Comparison of ENCODE assay signal across 1 cellular context in the genomic region with DNA sequence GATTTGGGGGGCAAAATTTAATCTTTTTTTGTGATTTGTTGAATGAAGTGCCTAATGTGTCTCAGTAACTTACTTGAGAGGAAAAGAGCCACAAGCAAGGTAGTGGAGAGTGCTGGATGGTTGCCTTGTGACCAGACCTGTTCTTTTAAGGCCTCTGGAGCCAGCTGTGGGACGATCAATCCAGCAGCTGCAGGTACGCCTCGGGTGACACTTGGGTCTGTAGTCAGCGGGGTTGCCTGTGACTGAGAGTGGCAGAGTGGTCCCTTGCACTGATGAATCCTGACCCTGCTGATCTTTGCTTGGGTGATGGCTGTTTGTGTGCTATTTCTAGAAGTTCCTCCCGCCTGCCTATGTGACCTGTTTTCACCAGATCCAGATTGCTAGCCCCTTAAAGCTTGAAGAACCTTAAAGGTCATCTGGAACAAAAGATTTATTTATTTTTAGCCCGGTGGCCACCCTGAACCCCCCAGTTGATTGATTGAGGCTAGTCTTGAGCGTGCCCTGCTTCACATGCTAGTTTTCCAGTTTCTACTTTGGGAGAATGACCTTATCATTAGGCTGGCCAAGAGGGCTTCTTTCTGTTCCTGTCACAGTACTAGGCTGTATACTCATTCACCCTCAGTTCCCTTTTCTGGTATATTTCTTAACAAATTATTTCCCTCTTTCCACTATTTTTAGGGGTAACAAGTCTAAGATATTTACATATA.
TF ChIP-seq lines count a peak whose summit lies in the region.

No MANE protein-coding gene starts in this region.

TF ChIP-seq in GM23338, 12 proteins besides CTCF, POLR2A, EP300 and RAD21 (continued from another document):
- no peak for TF ChIP-seq REST (IDR thresholded peaks at IDR 0.05; ENCODE audit: unreplicated experiment)
- TF ChIP-seq STAT1 (IDR thresholded peaks at IDR 0.05; ENCODE audit: unreplicated experiment) = no peak
- no peak for TF ChIP-seq ZNF114 (CRISPR knock-in tag; IDR thresholded peaks at IDR 0.05)
- TF ChIP-seq JUNB (IDR thresholded peaks at IDR 0.05; ENCODE audit: unreplicated experiment) = no peak
- no peak for TF ChIP-seq CREB1 (CRISPR knock-in tag; IDR thresholded peaks at IDR 0.05; ENCODE audit: low read depth)
